Comparison of ENCODE assay signal across 20 cellular contexts in the genomic region with DNA sequence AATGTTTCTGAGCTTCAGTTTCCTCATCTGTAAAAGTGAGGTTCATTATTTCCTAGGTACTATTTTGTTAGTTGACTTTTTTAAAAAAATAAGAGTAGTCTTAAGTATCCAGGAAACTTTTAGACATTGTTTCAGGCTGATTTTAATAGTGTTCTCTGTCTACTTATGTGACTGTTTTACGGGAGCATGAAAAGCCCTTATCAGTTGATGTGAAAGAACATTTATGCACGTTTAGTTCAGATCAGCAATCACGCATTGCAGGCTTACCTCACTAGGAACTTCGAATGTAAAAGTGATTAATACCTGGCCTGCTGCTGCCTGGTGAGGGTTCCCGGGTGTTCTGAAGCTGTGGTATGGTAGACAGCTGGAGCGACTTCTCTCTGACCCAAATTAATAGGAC.
"Had no signal": no experiment of that assay in that cellular context is flagged by ENCODE, and none has a peak within 500 bp of the region (broad histone marks: within the 10 kb centered on the region; RNA-seq: fewer than 3 reads in every experiment).

No MANE protein-coding gene starts in this region.

- DNase-seq: activated CD4-positive, alpha-beta T cell treated with anti-CD3 and anti-CD28 coated beads for 48 hours; activated CD4-positive, CD25-positive, alpha-beta regulatory T cell; activated CD8-positive, alpha-beta T cell treated with anti-CD3 and anti-CD28 coated beads for 36 hours; activated naive CD4-positive, alpha-beta T cell treated with Interleukin-2 at 50 U/mL for 16 hours; activated T-cell treated with anti-CD3 and anti-CD28 coated beads, Interleukin-2, amount 50 U/mL, for 1 hour; dermis blood vessel endothelial cell; effector memory CD4-positive, alpha-beta T cell; hippocampal formation; islet precursor cell; stimulated activated CD4-positive, alpha-beta T cell treated with anti-CD3 and anti-CD28 coated beads, Interleukin-12 subunit alpha, Interleukin-12 subunit beta, amount 100 ng/mL, for 4 hours; stimulated activated CD4-positive, alpha-beta T cell treated with anti-CD3 and anti-CD28 coated beads, Interleukin-1b, Interleukin-23, amount 100 ng/mL, for 48 hours; stimulated activated CD8-positive, alpha-beta memory T cell treated with anti-CD3 and anti-CD28 coated beads, Interleukin-4, amount 100 ng/mL, for 48 hours; stimulated activated naive CD4-positive, alpha-beta T cell treated with Interleukin-2 at 50 U/mL for 16 hours; T-cell; upper lobe of left lung had no signal

- H3K36me3 Mint-ChIP-seq: mesothelial cell of epicardium had no signal

- H3K4me3 Mint-ChIP-seq: activated CD8-positive, alpha-beta T cell treated with anti-CD3 and anti-CD28 coated beads for 36 hours; activated T-helper 17 cell treated with anti-CD3 and anti-CD28 coated beads, Interleukin-2, amount 50 U/mL, for 72 hours; mesothelial cell of epicardium; T-cell had no signal

- ATAC-seq: activated CD8-positive, alpha-beta T cell treated with anti-CD3 and anti-CD28 coated beads for 36 hours; activated T-helper 17 cell treated with anti-CD3 and anti-CD28 coated beads, Interleukin-2, amount 50 U/mL, for 72 hours; T-cell had no signal

- H3K9me3 ChIP-seq: breast epithelium, esophagus muscularis mucosa, upper lobe of left lung had no signal

- H3K4me3 ChIP-seq: lung, upper lobe of left lung had no signal

- H3K27me3 ChIP-seq: breast epithelium, esophagus muscularis mucosa, upper lobe of left lung had no signal

- H3K36me3 ChIP-seq: breast epithelium, esophagus muscularis mucosa, upper lobe of left lung had no signal

- H3K27me3 Mint-ChIP-seq: activated CD8-positive, alpha-beta T cell treated with anti-CD3 and anti-CD28 coated beads for 36 hours; activated T-helper 17 cell treated with anti-CD3 and anti-CD28 coated beads, Interleukin-2, amount 50 U/mL, for 72 hours; T-cell had no signal

- H3K27ac Mint-ChIP-seq: activated CD8-positive, alpha-beta T cell treated with anti-CD3 and anti-CD28 coated beads for 36 hours; activated T-helper 17 cell treated with anti-CD3 and anti-CD28 coated beads, Interleukin-2, amount 50 U/mL, for 72 hours; mesothelial cell of epicardium; T-cell had no signal

- H3K9me3 Mint-ChIP-seq: activated CD8-positive, alpha-beta T cell treated with anti-CD3 and anti-CD28 coated beads for 36 hours; activated T-helper 17 cell treated with anti-CD3 and anti-CD28 coated beads, Interleukin-2, amount 50 U/mL, for 72 hours; mesothelial cell of epicardium; T-cell had no signal
